Comparison of ENCODE assay signal across 9 cellular contexts in genomic region chr3:72347819-72348319, GRCh38.
DNase-seq lines count a peak whose midpoint lies in the region; ATAC-seq and TF ChIP-seq lines count a peak whose summit lies in the region.
"Had no signal": no experiment of that assay in that cellular context is flagged by ENCODE, and none has a peak within 500 bp of the region (broad histone marks: within the 10 kb centered on the region; RNA-seq: fewer than 3 reads in every experiment).

No MANE protein-coding gene starts in this region.

- H3K9me3 Mint-ChIP-seq in activated T-helper 17 cell treated with anti-CD3 and anti-CD28 coated beads, Interleukin-2, amount 50 U/mL, for 72 hours = no peaks in the 10 kb centered on the region
- H3K9me3 Mint-ChIP-seq: central memory CD8-positive, alpha-beta T cell had no signal

- H3K27me3 ChIP-seq in MG63 (no peaks in the 10 kb centered on the region), heart right ventricle (no peaks in the 10 kb centered on the region), gastrocnemius medialis (no peaks in the 10 kb centered on the region)

- in situ Hi-C loops in gastrocnemius medialis (cut with MboI; ENCODE audit: low sequenced_read_pairs in 4 of 4) = no loop called here

- H3K36me3 ChIP-seq in MG63 (no peaks in the 10 kb centered on the region), heart right ventricle (no peaks in the 10 kb centered on the region), gastrocnemius medialis (no peaks in the 10 kb centered on the region)

- no peak overlapping the region for H3K27ac Mint-ChIP-seq in activated T-helper 17 cell treated with anti-CD3 and anti-CD28 coated beads, Interleukin-2, amount 50 U/mL, for 72 hours

- peak; percentile 82 for DNase-seq in Right ventricle myocardium inferior (ENCODE audit: missing footprints)
- no peak for DNase-seq in cardiac septum (ENCODE audit: low spot score)
- peak; percentile 98 for DNase-seq in MG63
- peak; percentile 52 for DNase-seq in activated naive CD4-positive, alpha-beta T cell treated with Interleukin-2 at 50 U/mL for 16 hours
- peak; percentile 74 to 77 for DNase-seq in heart right ventricle
- DNase-seq in gastrocnemius medialis = peak; percentile 44 to 64
- no peak for DNase-seq in NK-92 (lab: John Stamatoyannopoulos, UW; ENCODE audit: unreplicated experiment)

- H3K4me3 Mint-ChIP-seq in activated T-helper 17 cell treated with anti-CD3 and anti-CD28 coated beads, Interleukin-2, amount 50 U/mL, for 72 hours = no peak overlapping the region
- H3K4me3 Mint-ChIP-seq: central memory CD8-positive, alpha-beta T cell had no signal

- no peaks in the 10 kb centered on the region for H3K9me3 ChIP-seq in MG63
- H3K9me3 ChIP-seq in heart right ventricle = no peaks in the 10 kb centered on the region
- H3K9me3 ChIP-seq in gastrocnemius medialis = no peaks in the 10 kb centered on the region

- H3K27me3 Mint-ChIP-seq in activated T-helper 17 cell treated with anti-CD3 and anti-CD28 coated beads, Interleukin-2, amount 50 U/mL, for 72 hours = peaks cover 13% of the 10 kb centered on the region

- ATAC-seq in Right ventricle myocardium inferior = peak; percentile 49
- ATAC-seq in heart right ventricle = peak; percentile 55 to 82 (median 79)
- ATAC-seq in gastrocnemius medialis = peak; percentile 33 to 35
- ATAC-seq in activated T-helper 17 cell treated with anti-CD3 and anti-CD28 coated beads, Interleukin-2, amount 50 U/mL, for 72 hours (replicated peaks) = no peak

- no peak for TF ChIP-seq POLR2A in gastrocnemius medialis (IDR thresholded peaks at IDR 0.05)

- no peaks in the 10 kb centered on the region for H3K36me3 Mint-ChIP-seq in activated T-helper 17 cell treated with anti-CD3 and anti-CD28 coated beads, Interleukin-2, amount 50 U/mL, for 72 hours (ENCODE audit: low read depth)

- peaks cover 0 to 45% (median 19%) of the 10 kb centered on the region in 9 donors for H3K4me1 ChIP-seq in heart right ventricle
- H3K4me1 ChIP-seq in gastrocnemius medialis = no peaks in the 10 kb centered on the region

- H3K27ac ChIP-seq in heart right ventricle (peak overlapping the region in 7 of 10 donors; percentile 7 to 48 (median 23)), gastrocnemius medialis (no peak overlapping the region)

- H3K4me1 Mint-ChIP-seq in activated T-helper 17 cell treated with anti-CD3 and anti-CD28 coated beads, Interleukin-2, amount 50 U/mL, for 72 hours = peaks cover 20% of the 10 kb centered on the region

- WGBS in heart right ventricle, 2 donors = 42 to 50% methylated on average over 20 of the region's 20 CpGs

- intact Hi-C loops in Right ventricle myocardium inferior (cut with DNase I) = no loop called here
- intact Hi-C loops in cardiac septum (cut with DNase I) = no loop called here
- intact Hi-C loops in heart right ventricle (cut with DNase I) = loop anchor here in 2 of 10 donors (2.0 to 10.0 kb wide), 2 partner anchors 71 to 73 kb away; no protein-coding TSS in a partner anchor
- intact Hi-C loops in gastrocnemius medialis (cut with DNase I; ENCODE audit: low total_unique reads) = no loop called here

- no peak overlapping the region for H3K4me3 ChIP-seq in MG63
- peak overlapping the region in 1 of 10 donors; percentile 11 for H3K4me3 ChIP-seq in heart right ventricle
- no peak overlapping the region for H3K4me3 ChIP-seq in gastrocnemius medialis

- peak in 3 of 9 donors; percentile 21 to 27 (median 21) for TF ChIP-seq CTCF in heart right ventricle (IDR thresholded peaks at IDR 0.05)
- no peak for TF ChIP-seq CTCF in gastrocnemius medialis (IDR thresholded peaks at IDR 0.05 in 4 of 5, conservative IDR thresholded peaks at IDR 0.05 in 1 of 5)

Comparison
In these comparisons a context has a peak if more than half of its experiments do, and no peak if none do; other contexts are left out.
1. DNase-seq: peak in Right ventricle myocardium inferior (single experiment), MG63 (single experiment), activated naive CD4-positive, alpha-beta T cell treated with Interleukin-2 at 50 U/mL for 16 hours (single experiment), heart right ventricle (2 of 2) and gastrocnemius medialis (2 of 2); none in cardiac septum (single experiment) and NK-92 (single experiment).
2. H3K27ac ChIP-seq: peak in heart right ventricle (7 of 10); none in gastrocnemius medialis (0 of 4).